19 cellular contexts compared by ENCODE assay signal in genomic region chr1:21543598-21543997, GRCh38. TPM values are rescaled to one million over a fixed set of nuclear protein-coding genes. Genes with fewer than 3 reads are reported as not detected.
"Had no signal": no experiment of that assay in that cellular context is flagged by ENCODE, and none has a peak within 500 bp of the region (broad histone marks: within the 10 kb centered on the region; RNA-seq: fewer than 3 reads in every experiment).

No MANE protein-coding gene starts in this region.

- H3K36me3 Mint-ChIP-seq: brain; naive thymus-derived CD4-positive, alpha-beta T cell; stimulated activated naive B cell treated with anti-CD40 and anti-IgM and Interleukin-4, amounts not matched to agents 10 μg/mL and 1 μg/mL and 100 μg/mL, for 72 hours had no signal

- H2AFZ ChIP-seq: parathyroid adenoma had no signal

- H3K9ac ChIP-seq: parathyroid adenoma had no signal

- H3K27ac Mint-ChIP-seq: activated CD4-positive, alpha-beta T cell treated with anti-CD3 and anti-CD28 coated beads, Interleukin-2, amount 10 ng/mL, durations not matched to agents 7 days and 5 days; activated CD8-positive, alpha-beta T cell treated with anti-CD3 and anti-CD28 coated beads, Interleukin-2, amount 10 ng/mL, durations not matched to agents 7 days and 5 days; activated T-cell treated with anti-CD3 and anti-CD28 coated beads, Interleukin-2, amount 50 U/mL, for 24 hours; activated T-helper 2 cell treated with anti-CD3 and anti-CD28 coated beads, Interferon-gamma antibody, Interleukin-2, Interleukin-4, amounts not matched to agents 10 μg/mL and 5 μg/mL and 100 μg/mL, durations not matched to agents 14 hours and 24 hours and 36 hours; brain; naive thymus-derived CD4-positive, alpha-beta T cell; stimulated activated naive B cell treated with anti-CD40 and anti-IgM and Interleukin-4, amounts not matched to agents 10 μg/mL and 1 μg/mL and 100 μg/mL, for 72 hours; T-helper 1 cell treated with Interleukin-12 subunit alpha and Interleukin-12 subunit beta and Interleukin-4 antibody, amounts not matched to agents 30 μg/mL and 1 μg/mL, for 36 hours had no signal

- H3K27me3 ChIP-seq: colonic mucosa had no signal

- DNase-seq: activated CD4-positive, alpha-beta T cell treated with anti-CD3 and anti-CD28 coated beads, Interleukin-2, amount 10 ng/mL, durations not matched to agents 7 days and 5 days; activated CD8-positive, alpha-beta T cell treated with anti-CD3 and anti-CD28 coated beads, Interleukin-2, amount 10 ng/mL, durations not matched to agents 7 days and 5 days; activated naive CD4-positive, alpha-beta T cell treated with Interleukin-2 at 50 U/mL for 16 hours; activated T-cell treated with anti-CD3 and anti-CD28 coated beads, Interleukin-2, amount 50 U/mL, for 24 hours; colonic mucosa; kidney glomerular epithelial cell; naive thymus-derived CD4-positive, alpha-beta T cell; spleen; stimulated activated naive B cell treated with anti-CD40 and anti-IgM and Interleukin-4, amounts not matched to agents 10 μg/mL and 1 μg/mL and 100 μg/mL, for 72 hours had no signal

- H3K4me3 Mint-ChIP-seq: activated CD4-positive, alpha-beta T cell treated with anti-CD3 and anti-CD28 coated beads, Interleukin-2, amount 10 ng/mL, durations not matched to agents 7 days and 5 days; activated CD8-positive, alpha-beta T cell treated with anti-CD3 and anti-CD28 coated beads, Interleukin-2, amount 10 ng/mL, durations not matched to agents 7 days and 5 days; activated T-cell treated with anti-CD3 and anti-CD28 coated beads, Interleukin-2, amount 50 U/mL, for 24 hours; brain; central memory CD8-positive, alpha-beta T cell; naive thymus-derived CD4-positive, alpha-beta T cell; stimulated activated naive B cell treated with anti-CD40 and anti-IgM and Interleukin-4, amounts not matched to agents 10 μg/mL and 1 μg/mL and 100 μg/mL, for 72 hours; T-helper 1 cell treated with Interleukin-12 subunit alpha and Interleukin-12 subunit beta and Interleukin-4 antibody, amounts not matched to agents 30 μg/mL and 1 μg/mL, for 36 hours had no signal

- H3K9me3 ChIP-seq: colonic mucosa, gastroesophageal sphincter, heart left ventricle, spleen, thoracic aorta had no signal

- H3K27ac ChIP-seq: colonic mucosa, gastroesophageal sphincter, parathyroid adenoma, thoracic aorta had no signal

- ATAC-seq: activated CD4-positive, CD25-positive, alpha-beta regulatory T cell treated with anti-CD3 and anti-CD28 coated beads, Interleukin-2, amount 50 U/mL, for 24 hours; activated CD8-positive, alpha-beta T cell treated with anti-CD3 and anti-CD28 coated beads, Interleukin-2, amount 10 ng/mL, durations not matched to agents 7 days and 5 days; gastroesophageal sphincter; heart left ventricle; naive thymus-derived CD4-positive, alpha-beta T cell; stimulated activated naive B cell treated with anti-CD40 and anti-IgM and Interleukin-4, amounts not matched to agents 10 μg/mL and 1 μg/mL and 100 μg/mL, for 72 hours had no signal

- H3K79me2 ChIP-seq: parathyroid adenoma had no signal

- H3K4me3 ChIP-seq: colonic mucosa, gastroesophageal sphincter, heart left ventricle, spleen, thoracic aorta had no signal

- H3K4me1 ChIP-seq: colonic mucosa, parathyroid adenoma had no signal

- H3K36me3 ChIP-seq: colonic mucosa, gastroesophageal sphincter, heart left ventricle, spleen, thoracic aorta had no signal

- H3K9me3 Mint-ChIP-seq: activated CD4-positive, alpha-beta T cell treated with anti-CD3 and anti-CD28 coated beads, Interleukin-2, amount 10 ng/mL, durations not matched to agents 7 days and 5 days; activated T-cell treated with anti-CD3 and anti-CD28 coated beads, Interleukin-2, amount 50 U/mL, for 24 hours; activated T-helper 2 cell treated with anti-CD3 and anti-CD28 coated beads, Interferon-gamma antibody, Interleukin-2, Interleukin-4, amounts not matched to agents 10 μg/mL and 5 μg/mL and 100 μg/mL, durations not matched to agents 14 hours and 24 hours and 36 hours; brain; central memory CD8-positive, alpha-beta T cell; naive thymus-derived CD4-positive, alpha-beta T cell; stimulated activated naive B cell treated with anti-CD40 and anti-IgM and Interleukin-4, amounts not matched to agents 10 μg/mL and 1 μg/mL and 100 μg/mL, for 72 hours; T-helper 1 cell treated with Interleukin-12 subunit alpha and Interleukin-12 subunit beta and Interleukin-4 antibody, amounts not matched to agents 30 μg/mL and 1 μg/mL, for 36 hours had no signal

- H3K27me3 Mint-ChIP-seq: brain had no signal

- H3K4me1 Mint-ChIP-seq: activated CD4-positive, alpha-beta T cell treated with anti-CD3 and anti-CD28 coated beads, Interleukin-2, amount 10 ng/mL, durations not matched to agents 7 days and 5 days; central memory CD8-positive, alpha-beta T cell; naive thymus-derived CD4-positive, alpha-beta T cell; stimulated activated naive B cell treated with anti-CD40 and anti-IgM and Interleukin-4, amounts not matched to agents 10 μg/mL and 1 μg/mL and 100 μg/mL, for 72 hours had no signal

RNA-seq across cellular contexts. Expression of gene ALPL, which starts 34.4 kb away (rescaled TPM):
- total RNA-seq: activated CD4-positive, alpha-beta T cell treated with anti-CD3 and anti-CD28 coated beads, Interleukin-2, amount 10 ng/mL, durations not matched to agents 7 days and 5 days; activated CD8-positive, alpha-beta T cell treated with anti-CD3 and anti-CD28 coated beads, Interleukin-2, amount 10 ng/mL, durations not matched to agents 7 days and 5 days; activated T-helper 2 cell treated with anti-CD3 and anti-CD28 coated beads, Interferon-gamma antibody, Interleukin-2, Interleukin-4, amounts not matched to agents 10 μg/mL and 5 μg/mL and 100 μg/mL, durations not matched to agents 14 hours and 24 hours and 36 hours; lung microvascular endothelial cell; naive thymus-derived CD4-positive, alpha-beta T cell had no signal
